Comparison of ENCODE assay signal across 1 cellular context in genomic region chr17:50382931-50383330, GRCh38.
TF ChIP-seq lines count a peak whose summit lies in the region.

No MANE protein-coding gene starts in this region.

TF ChIP-seq in HepG2, 621 proteins besides CTCF, POLR2A, EP300 and RAD21:
- TF ChIP-seq MATR3 (CRISPR knock-in tag; IDR thresholded peaks at IDR 0.05) (no peak), ZNF687 (CRISPR knock-in tag; IDR thresholded peaks at IDR 0.05) (peak; percentile 11; the same call in 1 of the 2 replicates)
